Comparison of ENCODE assay signal across 8 cellular contexts in genomic region chr1:67766117-67766978, GRCh38.
DNase-seq lines count a peak whose midpoint lies in the region; ATAC-seq, FAIRE-seq and TF ChIP-seq lines count a peak whose summit lies in the region.

No MANE protein-coding gene starts in this region.

- in situ Hi-C loops in astrocyte of the spinal cord (cut with HindIII; ENCODE audit: low sequenced_read_pairs): no loop called here

- H3K4me1 ChIP-seq in RWPE2 (ENCODE audit: insufficient read depth, poor library complexity, severe bottlenecking): peaks cover 9% of the 10 kb centered on the region

- H3K4me3 ChIP-seq in RWPE2 (ENCODE audit: severe bottlenecking) (no peak overlapping the region), astrocyte of the spinal cord (ENCODE audit: low read depth, low read length) (no peak overlapping the region), iPS-18c (ENCODE audit: insufficient read depth, low read depth, low read length) (peak overlapping the region; percentile 11; the same call in 1 of the 2 replicates)

- intact Hi-C loops in sciatic nerve (cut with DNase I): no loop called here

- no peaks in the 10 kb centered on the region for H3K36me3 ChIP-seq in RWPE2 (ENCODE audit: low read depth)

- TF ChIP-seq CTCF in RWPE2 (IDR thresholded peaks at IDR 0.05; ENCODE audit: poor library complexity, severe bottlenecking) (peak; percentile 86), astrocyte of the spinal cord (IDR thresholded peaks at IDR 0.05; ENCODE audit: low read depth, low read length) (peak; percentile 69)

- H3K27ac ChIP-seq in RWPE2 (ENCODE audit: poor library complexity, severe bottlenecking): peak overlapping the region; percentile 63

- H3K9me3 ChIP-seq in RWPE2 (ENCODE audit: severe bottlenecking) (no peaks in the 10 kb centered on the region), iPS-18c (ENCODE audit: control insufficient read depth, insufficient read depth, low read length) (no peaks in the 10 kb centered on the region)

- peak; percentile 93 for ATAC-seq in RWPE2 (ENCODE audit: low read depth)
- ATAC-seq in sciatic nerve: peak; percentile 70

- H3K27me3 ChIP-seq in RWPE2 (ENCODE audit: insufficient read depth, poor library complexity, severe bottlenecking): no peaks in the 10 kb centered on the region

- no peak for FAIRE-seq in HTR-8/SVneo (lab: Jason Lieb, UNC)

- peak; percentile 35 for DNase-seq in activated naive CD4-positive, alpha-beta T cell treated with Interleukin-2 at 50 U/mL for 16 hours
- DNase-seq in activated naive CD4-positive, alpha-beta T cell (lab: John Stamatoyannopoulos, UW): no peak
- DNase-seq in HTR-8/SVneo (ENCODE audit: insufficient read length, low spot score): peak; percentile 26
- DNase-seq in RWPE2 (ENCODE audit: low spot score): no peak
- DNase-seq in astrocyte of the spinal cord (ENCODE audit: low read depth, low spot score): peak; percentile 88
- peak; percentile 73 for DNase-seq in sciatic nerve (ENCODE audit: low spot score)
- DNase-seq in DMS153 treated with DMSO at 0.1 percent for 48 hours (lab: John Stamatoyannopoulos, UW; ENCODE audit: unreplicated experiment): no peak

Comparison
In these comparisons a context has a peak if more than half of its experiments do, and no peak if none do; other contexts are left out.
1. DNase-seq: peak in activated naive CD4-positive, alpha-beta T cell treated with Interleukin-2 at 50 U/mL for 16 hours (single experiment), HTR-8/SVneo (single experiment), astrocyte of the spinal cord (single experiment) and sciatic nerve (single experiment); none in activated naive CD4-positive, alpha-beta T cell (0 of 4), RWPE2 (single experiment) and DMS153 treated with DMSO at 0.1 percent for 48 hours (single experiment).